ENCODE assay signal across 21 cellular contexts in the genomic region with DNA sequence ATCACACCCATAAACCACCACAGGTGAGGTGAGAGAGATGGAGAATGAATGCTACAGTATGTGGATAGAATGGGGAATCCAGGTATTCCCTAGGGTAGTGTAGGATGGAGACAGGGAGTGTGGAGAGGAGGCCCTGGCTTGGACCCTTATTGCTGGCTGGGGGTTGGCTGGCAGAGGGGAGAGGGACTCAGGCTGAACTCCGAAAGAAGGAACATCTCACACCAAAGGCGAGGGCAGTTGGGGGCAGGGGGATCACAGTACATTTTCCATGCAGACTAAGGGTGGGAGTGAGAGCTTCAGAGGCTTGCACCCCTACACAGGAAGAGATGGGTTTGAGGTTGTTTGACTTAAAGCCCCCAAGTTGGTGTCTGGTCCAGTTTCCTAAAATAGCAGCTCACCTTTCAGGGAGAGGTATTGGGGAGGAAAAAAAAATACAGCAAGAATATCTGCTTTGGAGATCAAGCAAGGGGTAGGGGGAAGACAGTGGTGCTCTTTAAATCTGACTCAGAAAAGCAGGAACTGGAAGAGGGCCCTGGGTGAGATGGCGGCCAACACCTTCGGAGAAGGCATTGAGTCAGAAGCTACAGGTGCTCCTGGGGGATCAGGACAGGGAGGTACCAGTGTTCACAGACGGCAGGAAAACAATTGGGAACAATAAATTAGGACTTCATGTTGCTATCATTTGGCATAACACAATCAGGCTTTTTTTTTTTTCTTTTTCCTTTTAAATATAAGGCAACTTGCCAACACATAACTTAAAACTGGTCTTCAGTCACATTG. TPM values are rescaled to one million over a fixed set of nuclear protein-coding genes. Genes with fewer than 3 reads are reported as not detected.
DNase-seq lines count a peak whose midpoint lies in the region; ATAC-seq, FAIRE-seq and TF ChIP-seq lines count a peak whose summit lies in the region.
"Had no signal": no experiment of that assay in that cellular context is flagged by ENCODE, and none has a peak within 500 bp of the region (broad histone marks: within the 10 kb centered on the region; RNA-seq: fewer than 3 reads in every experiment).

No MANE protein-coding gene starts in this region.

- H3K4me1 Mint-ChIP-seq in T-helper 2 cell treated with Interferon-gamma antibody and Interleukin-4, amounts not matched to agents 5 μg/mL and 100 μg/mL, for 36 hours (ENCODE audit: low read depth), result no peaks in the 10 kb centered on the region
- H3K4me1 Mint-ChIP-seq: immature natural killer cell, nephron had no signal

- no peak for FAIRE-seq in kidney (lab: Jason Lieb, UNC)
- FAIRE-seq: TTC549 had no signal

- H3K56ac ChIP-seq in mesendoderm (ENCODE audit: low read length), result no peak overlapping the region

- WGBS in mesendoderm (ENCODE audit: extremely low coverage, insufficient coverage, low lambda C conversion rate), result no CpG with 5 or more reads among the region's 5 CpGs

- TF ChIP-seq CTCF in kidney (IDR thresholded peaks at IDR 0.05; ENCODE audit: borderline replicate concordance, extremely low read depth, insufficient read depth) (no peak), upper lobe of right lung (IDR thresholded peaks at IDR 0.05) (no peak)

- DNase-seq in activated effector memory CD4-positive, alpha-beta T cell treated with anti-CD3 and anti-CD28 coated beads, Interleukin-2, amount 50 U/mL, for 16 hours, result peak; percentile 36
- no peak for DNase-seq in activated effector memory CD4-positive, alpha-beta T cell treated with Interleukin-2 at 50 U/mL for 16 hours
- DNase-seq in activated naive CD4-positive, alpha-beta T cell treated with anti-CD3 and anti-CD28 coated beads, Interleukin-2, amount 50 U/mL, for 16 hours, result peak; percentile 7
- DNase-seq in kidney, result peak; percentile 41
- DNase-seq in upper lobe of right lung, result peak; percentile 28
- DNase-seq in mesendoderm, result no peak
- no peak for DNase-seq in NCI-H2029 treated with DMSO at 0.1 percent for 48 hours (lab: John Stamatoyannopoulos, UW)
- no peak for DNase-seq in T-helper 2 cell treated with Interferon-gamma antibody and Interleukin-4, amounts not matched to agents 5 μg/mL and 100 μg/mL, for 36 hours (ENCODE audit: low spot score)
- DNase-seq: anterior cingulate cortex; C1 segment of cervical spinal cord; cerebellar nuclear complex; DMS53; effector memory CD4-positive, alpha-beta T cell; heart left ventricle; immature natural killer cell; NCI-H187 treated with DMSO at 0.1 percent for 48 hours; NK-92 treated with Interleukin-12 subunit alpha and Interleukin-12 subunit beta, amount 100 ng/mL, for 24 hours; RPMI8226; stimulated activated CD4-positive, alpha-beta T cell treated with anti-CD3 and anti-CD28 coated beads, Interleukin-12 subunit alpha, Interleukin-12 subunit beta, amount 100 ng/mL, for 4 hours had no signal

- H4K5ac ChIP-seq in mesendoderm (ENCODE audit: low read length), result no peak overlapping the region

- H3K79me2 ChIP-seq in mesendoderm (ENCODE audit: control insufficient read depth, insufficient read depth, low read length), result no peaks in the 10 kb centered on the region

- no peak overlapping the region for H3K18ac ChIP-seq in mesendoderm (ENCODE audit: low read length)

- peaks cover 4% of the 10 kb centered on the region for H3K79me1 ChIP-seq in mesendoderm (ENCODE audit: low read length)

- no peaks in the 10 kb centered on the region for H3K9me3 Mint-ChIP-seq in T-helper 2 cell treated with Interferon-gamma antibody and Interleukin-4, amounts not matched to agents 5 μg/mL and 100 μg/mL, for 36 hours
- H3K9me3 Mint-ChIP-seq: immature natural killer cell, nephron had no signal

- H3K36me3 Mint-ChIP-seq in T-helper 2 cell treated with Interferon-gamma antibody and Interleukin-4, amounts not matched to agents 5 μg/mL and 100 μg/mL, for 36 hours (ENCODE audit: low read depth), result peaks cover 14% of the 10 kb centered on the region

- no peak overlapping the region for H3K4ac ChIP-seq in mesendoderm (ENCODE audit: low read depth, low read length)

- H3K27ac ChIP-seq in kidney (ENCODE audit: low read depth in 2 of 2, low read length in 2 of 2) (no peak overlapping the region), upper lobe of right lung (no peak overlapping the region), mesendoderm (ENCODE audit: low read depth, low read length) (no peak overlapping the region)
- H3K27ac ChIP-seq: heart left ventricle had no signal

- H2BK120ac ChIP-seq in mesendoderm (ENCODE audit: low read depth, low read length), result no peak overlapping the region

- H3K4me2 ChIP-seq in mesendoderm (ENCODE audit: low read length), result no peak overlapping the region

- intact Hi-C loops in kidney (cut with DNase I) (no loop called here), upper lobe of right lung (cut with DNase I) (no loop called here)

- no peaks in the 10 kb centered on the region for H3K27me3 ChIP-seq in upper lobe of right lung
- H3K27me3 ChIP-seq in mesendoderm (ENCODE audit: insufficient read depth, low read length, poor library complexity), result no peaks in the 10 kb centered on the region
- H3K27me3 ChIP-seq: heart left ventricle had no signal

- H4K8ac ChIP-seq in mesendoderm (ENCODE audit: low read depth, low read length), result no peak overlapping the region

- H3K27ac Mint-ChIP-seq in T-helper 2 cell treated with Interferon-gamma antibody and Interleukin-4, amounts not matched to agents 5 μg/mL and 100 μg/mL, for 36 hours, result no peak overlapping the region

- H3K9ac ChIP-seq in kidney (ENCODE audit: low read length in 2 of 2) (no peak overlapping the region), mesendoderm (ENCODE audit: low read length) (no peak overlapping the region)

- H3K27me3 Mint-ChIP-seq in T-helper 2 cell treated with Interferon-gamma antibody and Interleukin-4, amounts not matched to agents 5 μg/mL and 100 μg/mL, for 36 hours (ENCODE audit: low read depth), result no peaks in the 10 kb centered on the region

- ATAC-seq in upper lobe of right lung, result no peak
- ATAC-seq: heart left ventricle had no signal

- H2AK5ac ChIP-seq in mesendoderm (ENCODE audit: low read length), result no peak overlapping the region

- no peak overlapping the region for H3K4me3 Mint-ChIP-seq in T-helper 2 cell treated with Interferon-gamma antibody and Interleukin-4, amounts not matched to agents 5 μg/mL and 100 μg/mL, for 36 hours
- H3K4me3 Mint-ChIP-seq: immature natural killer cell, nephron had no signal

- peaks cover 16 to 24% of the 10 kb centered on the region in 2 donors for H3K36me3 ChIP-seq in kidney (ENCODE audit: control insufficient read depth in 1 of 2, insufficient read depth in 2 of 2, low read length in 2 of 2)
- peaks cover 27% of the 10 kb centered on the region for H3K36me3 ChIP-seq in upper lobe of right lung
- peaks cover 7% of the 10 kb centered on the region for H3K36me3 ChIP-seq in mesendoderm (ENCODE audit: control insufficient read depth, insufficient read depth, low read length)

- H3K9me3 ChIP-seq in kidney (ENCODE audit: control insufficient read depth in 1 of 2, low read length in 2 of 2) (no peaks in the 10 kb centered on the region), upper lobe of right lung (no peaks in the 10 kb centered on the region)
- H3K9me3 ChIP-seq: heart left ventricle had no signal

- H3K4me3 ChIP-seq in kidney (ENCODE audit: low read length in 2 of 2), result no peak overlapping the region
- H3K4me3 ChIP-seq in upper lobe of right lung, result no peak overlapping the region
- H3K4me3 ChIP-seq in mesendoderm (ENCODE audit: low read length), result no peak overlapping the region
- H3K4me3 ChIP-seq: heart left ventricle had no signal

- peaks cover 0 to 4% of the 10 kb centered on the region in 2 donors for H3K4me1 ChIP-seq in kidney (ENCODE audit: control insufficient read depth in 1 of 2, insufficient read depth in 1 of 2, low read depth in 1 of 2, low read length in 2 of 2)
- peaks cover 11% of the 10 kb centered on the region for H3K4me1 ChIP-seq in upper lobe of right lung
- peaks cover 3% of the 10 kb centered on the region for H3K4me1 ChIP-seq in mesendoderm (ENCODE audit: control insufficient read depth, low read depth, low read length)

- H2BK15ac ChIP-seq in mesendoderm (replicated peaks; ENCODE audit: low read depth), result no peak overlapping the region

- no peak overlapping the region for H3K23ac ChIP-seq in mesendoderm (ENCODE audit: low read length)

- H2BK5ac ChIP-seq in mesendoderm (ENCODE audit: low read length), result no peak overlapping the region

RNA-seq across cellular contexts. Expression of gene TRAF4, which starts 12.4 kb away (rescaled TPM):
- 118 TPM for total RNA-seq in kidney
- 53.4 TPM for polyA plus RNA-seq in kidney (ENCODE audit: insufficient read depth, low read depth, low replicate concordance)
- 65.9 TPM for total RNA-seq in upper lobe of right lung
- polyA plus RNA-seq in mesendoderm (2013, experiment 1 of 2), result 120 TPM
- polyA plus RNA-seq in mesendoderm (2013, experiment 2 of 2), result 122 TPM

RNA-seq across cellular contexts. Expression of gene NEK8, which starts 27.6 kb away (rescaled TPM):
- total RNA-seq in kidney (20.6 TPM), upper lobe of right lung (8.4 TPM)
- 4.7 TPM for polyA plus RNA-seq in kidney (ENCODE audit: insufficient read depth, low read depth, low replicate concordance)
- polyA plus RNA-seq in mesendoderm (2013, experiment 1 of 2), result 6.8 TPM
- polyA plus RNA-seq in mesendoderm (2013, experiment 2 of 2), result 6.5 TPM

RNA-seq across cellular contexts. Expression of gene TLCD1, which starts 30.2 kb away (rescaled TPM):
- total RNA-seq in kidney, result 25.3 TPM
- polyA plus RNA-seq in kidney (ENCODE audit: insufficient read depth, low read depth, low replicate concordance), result 30.0 TPM
- total RNA-seq in upper lobe of right lung, result 16.2 TPM
- polyA plus RNA-seq in mesendoderm (2013, experiment 1 of 2), result 44.3 TPM
- 46.0 TPM for polyA plus RNA-seq in mesendoderm (2013, experiment 2 of 2)
- polyA plus RNA-seq: immature natural killer cell had no signal

RNA-seq across cellular contexts. Expression of gene RPL23A, which starts 36.4 kb away (rescaled TPM):
- total RNA-seq in kidney (1,188 TPM), upper lobe of right lung (1,221 TPM)
- 1,159 TPM for polyA plus RNA-seq in kidney (ENCODE audit: insufficient read depth, low read depth, low replicate concordance)
- 3,789 TPM for polyA plus RNA-seq in mesendoderm (2013, experiment 1 of 2)
- polyA plus RNA-seq in mesendoderm (2013, experiment 2 of 2), result 3,812 TPM

RNA-seq across cellular contexts. Expression of gene RAB34, which starts 38.5 kb away (rescaled TPM):
- total RNA-seq in kidney (119 TPM), upper lobe of right lung (63.5 TPM)
- polyA plus RNA-seq in kidney (ENCODE audit: insufficient read depth, low read depth, low replicate concordance), result 128 TPM
- 168 TPM for polyA plus RNA-seq in mesendoderm (2013, experiment 1 of 2)
- polyA plus RNA-seq in mesendoderm (2013, experiment 2 of 2), result 165 TPM

Comparison
In these comparisons a context has a peak if more than half of its experiments do, and no peak if none do; other contexts are left out.
1. DNase-seq: peak in activated effector memory CD4-positive, alpha-beta T cell treated with anti-CD3 and anti-CD28 coated beads, Interleukin-2, amount 50 U/mL, for 16 hours (single experiment), activated naive CD4-positive, alpha-beta T cell treated with anti-CD3 and anti-CD28 coated beads, Interleukin-2, amount 50 U/mL, for 16 hours (single experiment), kidney (single experiment) and upper lobe of right lung (single experiment); none in activated effector memory CD4-positive, alpha-beta T cell treated with Interleukin-2 at 50 U/mL for 16 hours (single experiment), mesendoderm (single experiment), NCI-H2029 treated with DMSO at 0.1 percent for 48 hours (single experiment) and T-helper 2 cell treated with Interferon-gamma antibody and Interleukin-4, amounts not matched to agents 5 μg/mL and 100 μg/mL, for 36 hours (single experiment).